In genomic region chr17:42409467-42410351, GRCh38 we compare ENCODE assay signal across 9 cellular contexts. TPM values are rescaled to one million over a fixed set of nuclear protein-coding genes. Genes with fewer than 3 reads are reported as not detected.
DNase-seq lines count a peak whose midpoint lies in the region; ATAC-seq and TF ChIP-seq lines count a peak whose summit lies in the region.
"Had no signal": no experiment of that assay in that cellular context is flagged by ENCODE, and none has a peak within 500 bp of the region (broad histone marks: within the 10 kb centered on the region; RNA-seq: fewer than 3 reads in every experiment).

No MANE protein-coding gene starts in this region.

- POLR2A ChIA-PET in Panc1 (lab: Charles Lee): no interaction called here

- H2BK5ac ChIP-seq in neuronal stem cell (ENCODE audit: low read length): no peak overlapping the region

- H3K79me1 ChIP-seq in neuronal stem cell (ENCODE audit: low read depth, low read length): no peaks in the 10 kb centered on the region

- H2AFZ ChIP-seq in neuronal stem cell (ENCODE audit: low read length): no peak overlapping the region

- H3K14ac ChIP-seq in neuronal stem cell (ENCODE audit: low read length): no peak overlapping the region

- WGBS in neuronal stem cell (ENCODE audit: extremely low coverage in 2 of 2, insufficient read length in 2 of 2, insufficient replicate concordance in 1 of 2), 2 donors: no CpG with 5 or more reads among the region's 8 CpGs

- intact Hi-C loops in Panc1 (cut with micrococcal nuclease; ENCODE audit: unreplicated experiment): no loop called here

- no peaks in the 10 kb centered on the region for H3K36me3 ChIP-seq in Panc1 (ENCODE audit: control insufficient read depth, insufficient read depth, low read length)
- H3K36me3 ChIP-seq in neuronal stem cell (replicated peaks in 1 of 2; ENCODE audit: control insufficient read depth in 2 of 2, insufficient read depth in 2 of 2, low read length in 2 of 2): peaks cover 0 to 3% of the 10 kb centered on the region in 2 donors

- no peak overlapping the region for H2BK120ac ChIP-seq in neuronal stem cell (ENCODE audit: low read depth, low read length)

- no peak overlapping the region for H4K8ac ChIP-seq in neuronal stem cell (ENCODE audit: low read depth, low read length)

- no peak overlapping the region for H3K23ac ChIP-seq in neuronal stem cell (ENCODE audit: low read depth, low read length, poor library complexity)

- H3K4me1 ChIP-seq in Panc1 (ENCODE audit: control insufficient read depth, insufficient read depth, low read length) (peaks cover 45% of the 10 kb centered on the region), neuronal stem cell (ENCODE audit: control insufficient read depth in 2 of 2, insufficient read depth in 1 of 2, low read depth in 1 of 2, low read length in 2 of 2) (peaks cover 9 to 16% of the 10 kb centered on the region in 2 donors)

- no TSS peak for BruUV-seq in Panc1 (replicated peaks; lab: Mats Ljungman, UMichigan)

- H3K4me2 ChIP-seq in neuronal stem cell (ENCODE audit: insufficient read depth, low read length, poor library complexity, severe bottlenecking): no peak overlapping the region

- no peak overlapping the region for H3K4ac ChIP-seq in neuronal stem cell (ENCODE audit: low read length)

- ATAC-seq in Panc1 (peak; percentile 40; the same call in 1 of the 2 replicates), GM19463 (IDR thresholded peaks at IDR 0.05; ENCODE audit: unreplicated experiment) (no peak), HG02610 (IDR thresholded peaks at IDR 0.05; ENCODE audit: unreplicated experiment) (no peak), HG02852 (IDR thresholded peaks at IDR 0.05; ENCODE audit: unreplicated experiment) (no peak), GM18867 (IDR thresholded peaks at IDR 0.05; ENCODE audit: unreplicated experiment) (no peak)

- no peaks in the 10 kb centered on the region for H3K9me3 ChIP-seq in Panc1 (ENCODE audit: control insufficient read depth, insufficient read depth, low read depth, low read length)
- no peaks in the 10 kb centered on the region for H3K9me3 ChIP-seq in neuronal stem cell (replicated peaks in 1 of 2; ENCODE audit: control insufficient read depth in 2 of 2, insufficient read depth in 1 of 2, low read depth in 1 of 2, low read length in 2 of 2)

- in situ Hi-C loops in Panc1 (cut with HindIII; ENCODE audit: low pct_unique_long_range_greater_than_20kb, low sequenced_read_pairs): no loop called here

- CTCF ChIA-PET in Panc1 (lab: Charles Lee): no interaction called here

- H3K9ac ChIP-seq in neuronal stem cell (ENCODE audit: low read depth, low read length, poor library complexity): no peak overlapping the region

- H2BK15ac ChIP-seq in neuronal stem cell (ENCODE audit: low read length): no peak overlapping the region

- H2AK5ac ChIP-seq in neuronal stem cell (ENCODE audit: low read depth, low read length): peak overlapping the region; percentile 32

- no peak overlapping the region for H4K91ac ChIP-seq in neuronal stem cell (ENCODE audit: low read depth, low read length, poor library complexity)

- DNase-seq in AG09309 (ENCODE audit: low read depth) (peak; percentile 64), Panc1 (ENCODE audit: low read depth, low spot score) (no peak), epithelial cell of proximal tubule (ENCODE audit: low read depth) (peak; percentile 67), neuronal stem cell (ENCODE audit: low spot score) (no peak)
- DNase-seq: stimulated activated CD4-positive, alpha-beta T cell treated with anti-CD3 and anti-CD28 coated beads, Interleukin-4, amount 100 ng/mL, for 24 hours had no signal

- no peaks in the 10 kb centered on the region for H3K27me3 ChIP-seq in Panc1 (ENCODE audit: control insufficient read depth, insufficient read depth, low read length)
- no peaks in the 10 kb centered on the region for H3K27me3 ChIP-seq in neuronal stem cell (ENCODE audit: control insufficient read depth in 3 of 3, insufficient read depth in 3 of 3, low read depth in 1 of 3, low read length in 3 of 3)

- no peak overlapping the region for H3K18ac ChIP-seq in neuronal stem cell (ENCODE audit: low read length)

- no peak overlapping the region for H2BK12ac ChIP-seq in neuronal stem cell (ENCODE audit: low read length)

- H3K4me3 ChIP-seq in AG09309 (ENCODE audit: control insufficient read depth, low read depth, low read length): no peak overlapping the region
- H3K4me3 ChIP-seq in Panc1 (ENCODE audit: low read depth in 2 of 2, low read length in 2 of 2): no peak overlapping the region
- H3K4me3 ChIP-seq in epithelial cell of proximal tubule (ENCODE audit: low read depth, low read length): no peak overlapping the region
- H3K4me3 ChIP-seq in neuronal stem cell (ENCODE audit: low read length in 2 of 2): no peak overlapping the region

- peak overlapping the region; percentile 75 for H3K27ac ChIP-seq in Panc1 (ENCODE audit: low read length)
- no peak overlapping the region for H3K27ac ChIP-seq in neuronal stem cell (replicated peaks; ENCODE audit: low read length)

- TF ChIP-seq CTCF in AG09309 (IDR thresholded peaks at IDR 0.05; ENCODE audit: control insufficient read depth, insufficient read depth, low read depth, low read length, missing control alignments): no peak
- TF ChIP-seq CTCF in Panc1 (IDR thresholded peaks at IDR 0.05): no peak
- TF ChIP-seq CTCF in epithelial cell of proximal tubule (conservative IDR thresholded peaks at IDR 0.05; ENCODE audit: low read depth, low read length): no peak

RNA-seq across cellular contexts. Expression of gene CAVIN1, which starts 13.3 kb away (rescaled TPM):
- total RNA-seq in Panc1 (2021; ENCODE audit: unreplicated experiment): 315 TPM
- polyA plus RNA-seq in Panc1 (2012; ENCODE audit: insufficient read length): 283 TPM
- total RNA-seq in epithelial cell of proximal tubule: 184 and 265 TPM in 2 replicates
- polyA plus RNA-seq in neuronal stem cell (2013, experiment 1 of 2): 12.7 TPM
- polyA plus RNA-seq in neuronal stem cell (2013, experiment 2 of 2): 12.6 TPM

RNA-seq across cellular contexts. Expression of gene STAT3, which starts 21.5 kb away (rescaled TPM):
- total RNA-seq in Panc1 (2021; ENCODE audit: unreplicated experiment) (287 TPM), epithelial cell of proximal tubule (63.0 and 82.0 TPM in 2 replicates)
- 210 TPM for polyA plus RNA-seq in Panc1 (2012; ENCODE audit: insufficient read length)
- 31.5 TPM for polyA plus RNA-seq in neuronal stem cell (2013, experiment 1 of 2)
- 30.7 TPM for polyA plus RNA-seq in neuronal stem cell (2013, experiment 2 of 2)

RNA-seq across cellular contexts. Expression of gene ATP6V0A1, which starts 49.0 kb away (rescaled TPM):
- total RNA-seq in Panc1 (2021; ENCODE audit: unreplicated experiment): 53.4 TPM
- polyA plus RNA-seq in Panc1 (2012; ENCODE audit: insufficient read length): 42.5 TPM
- total RNA-seq in epithelial cell of proximal tubule: 25.4 and 32.3 TPM in 2 replicates
- polyA plus RNA-seq in neuronal stem cell (2013, experiment 1 of 2): 25.0 TPM
- 27.7 TPM for polyA plus RNA-seq in neuronal stem cell (2013, experiment 2 of 2)

Comparison
In these comparisons a context has a peak if more than half of its experiments do, and no peak if none do; other contexts are left out.
1. DNase-seq: peak in AG09309 (single experiment) and epithelial cell of proximal tubule (single experiment); none in Panc1 (single experiment) and neuronal stem cell (single experiment).